ENCODE assay signal across 1 cellular context in the genomic region with DNA sequence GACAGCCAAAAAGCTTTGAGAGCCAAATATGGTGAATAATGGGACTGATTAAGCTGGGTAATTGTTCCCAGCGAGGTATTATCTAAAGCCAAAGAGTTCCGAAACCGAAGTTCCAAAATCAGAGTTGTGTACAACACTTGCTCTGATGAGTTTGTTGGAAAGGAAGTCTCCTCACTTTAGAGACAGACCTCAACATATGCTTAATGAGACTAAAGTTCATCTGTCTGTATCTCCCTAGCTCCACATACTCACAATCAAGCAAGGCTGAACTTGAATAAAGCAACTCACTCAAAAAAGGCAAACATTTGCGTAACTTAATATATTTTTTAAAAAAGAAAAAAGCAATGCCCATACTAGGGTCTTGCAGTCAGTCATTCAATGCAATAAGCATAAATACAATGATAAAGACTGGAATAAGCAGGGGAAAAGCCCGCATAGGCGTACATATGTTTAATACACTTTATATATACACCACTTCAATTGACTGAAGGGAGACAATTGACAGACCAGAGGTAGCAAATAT.
TF ChIP-seq lines count a peak whose summit lies in the region.

No MANE protein-coding gene starts in this region.

TF ChIP-seq in HepG2, 621 proteins besides CTCF, POLR2A, EP300 and RAD21 (continued from another document and continues in another):
- TF ChIP-seq NCOR1 (IDR thresholded peaks at IDR 0.05; ENCODE audit: borderline replicate concordance, low read length) (0 out of 2 replicates have a peak, but pooled peaks have one; percentile 12), LCORL (IDR thresholded peaks at IDR 0.05) (no peak), LCORL (CRISPR knock-in tag; IDR thresholded peaks at IDR 0.05) (no peak), ZSCAN30 (CRISPR knock-in tag; IDR thresholded peaks at IDR 0.05) (no peak), KMT2B (CRISPR knock-in tag; IDR thresholded peaks at IDR 0.05) (peak; percentile 30; the same call in 1 of the 2 replicates), ZNF772 (CRISPR knock-in tag; IDR thresholded peaks at IDR 0.05) (no peak), MED8 (CRISPR knock-in tag; IDR thresholded peaks at IDR 0.05; ENCODE audit: insufficient replicate concordance) (no peak), GTF3A (CRISPR knock-in tag; conservative IDR thresholded peaks at IDR 0.05) (no peak), POGZ (CRISPR knock-in tag; IDR thresholded peaks at IDR 0.05) (no peak), FOXK1 (CRISPR knock-in tag; IDR thresholded peaks at IDR 0.05; ENCODE audit: borderline replicate concordance, low read depth) (0 out of 2 replicates have a peak, but pooled peaks have one; percentile 2), KLF11 (CRISPR knock-in tag; IDR thresholded peaks at IDR 0.05) (no peak), PAWR (CRISPR knock-in tag; IDR thresholded peaks at IDR 0.05; ENCODE audit: borderline replicate concordance) (no peak), RARA (CRISPR knock-in tag; IDR thresholded peaks at IDR 0.05) (0 out of 2 replicates have a peak, but pooled peaks have one; percentile 0), SAFB2 (CRISPR knock-in tag; IDR thresholded peaks at IDR 0.05; ENCODE audit: borderline replicate concordance, low read depth) (no peak), ZNF558 (CRISPR knock-in tag; IDR thresholded peaks at IDR 0.05; ENCODE audit: borderline replicate concordance) (no peak), RBAK (CRISPR knock-in tag; IDR thresholded peaks at IDR 0.05) (no peak), TP53 (CRISPR knock-in tag; conservative IDR thresholded peaks at IDR 0.05) (no peak), CBX2 (IDR thresholded peaks at IDR 0.05; ENCODE audit: low read depth, low read length) (no peak), CBX2 (CRISPR knock-in tag; IDR thresholded peaks at IDR 0.05; ENCODE audit: low read depth) (no peak), ZNF33A (CRISPR knock-in tag; IDR thresholded peaks at IDR 0.05; ENCODE audit: borderline replicate concordance) (0 out of 2 replicates have a peak, but pooled peaks have one; percentile 24), ZNF777 (CRISPR knock-in tag; IDR thresholded peaks at IDR 0.05) (no peak), ZNF883 (CRISPR knock-in tag; IDR thresholded peaks at IDR 0.05; ENCODE audit: not compliant biosample characterization) (no peak), ZNF562 (CRISPR knock-in tag; IDR thresholded peaks at IDR 0.05; ENCODE audit: borderline replicate concordance) (no peak), DNMT1 (CRISPR knock-in tag; IDR thresholded peaks at IDR 0.05) (no peak), ZBTB42 (CRISPR knock-in tag; IDR thresholded peaks at IDR 0.05) (0 out of 2 replicates have a peak, but pooled peaks have one; percentile 2), AGO1 (IDR thresholded peaks at IDR 0.05; ENCODE audit: low read depth, low read length, poor library complexity, severe bottlenecking) (no peak), EHMT2 (IDR thresholded peaks at IDR 0.05; ENCODE audit: borderline replicate concordance, low read depth, low read length) (no peak), JARID2 (CRISPR knock-in tag; IDR thresholded peaks at IDR 0.05; ENCODE audit: insufficient replicate concordance) (no peak), HNRNPK (IDR thresholded peaks at IDR 0.05; ENCODE audit: low read depth, low read length, poor library complexity, severe bottlenecking) (no peak), IRX3 (CRISPR knock-in tag; IDR thresholded peaks at IDR 0.05; ENCODE audit: borderline replicate concordance, low read depth) (no peak), FLYWCH1 (CRISPR knock-in tag; IDR thresholded peaks at IDR 0.05) (no peak), ZNF703 (CRISPR knock-in tag; IDR thresholded peaks at IDR 0.05; ENCODE audit: borderline replicate concordance) (no peak), SMAD9 (CRISPR knock-in tag; IDR thresholded peaks at IDR 0.05) (no peak), ZNF749 (CRISPR knock-in tag; IDR thresholded peaks at IDR 0.05; ENCODE audit: borderline replicate concordance) (no peak)
- TF ChIP-seq, protein P1, sequence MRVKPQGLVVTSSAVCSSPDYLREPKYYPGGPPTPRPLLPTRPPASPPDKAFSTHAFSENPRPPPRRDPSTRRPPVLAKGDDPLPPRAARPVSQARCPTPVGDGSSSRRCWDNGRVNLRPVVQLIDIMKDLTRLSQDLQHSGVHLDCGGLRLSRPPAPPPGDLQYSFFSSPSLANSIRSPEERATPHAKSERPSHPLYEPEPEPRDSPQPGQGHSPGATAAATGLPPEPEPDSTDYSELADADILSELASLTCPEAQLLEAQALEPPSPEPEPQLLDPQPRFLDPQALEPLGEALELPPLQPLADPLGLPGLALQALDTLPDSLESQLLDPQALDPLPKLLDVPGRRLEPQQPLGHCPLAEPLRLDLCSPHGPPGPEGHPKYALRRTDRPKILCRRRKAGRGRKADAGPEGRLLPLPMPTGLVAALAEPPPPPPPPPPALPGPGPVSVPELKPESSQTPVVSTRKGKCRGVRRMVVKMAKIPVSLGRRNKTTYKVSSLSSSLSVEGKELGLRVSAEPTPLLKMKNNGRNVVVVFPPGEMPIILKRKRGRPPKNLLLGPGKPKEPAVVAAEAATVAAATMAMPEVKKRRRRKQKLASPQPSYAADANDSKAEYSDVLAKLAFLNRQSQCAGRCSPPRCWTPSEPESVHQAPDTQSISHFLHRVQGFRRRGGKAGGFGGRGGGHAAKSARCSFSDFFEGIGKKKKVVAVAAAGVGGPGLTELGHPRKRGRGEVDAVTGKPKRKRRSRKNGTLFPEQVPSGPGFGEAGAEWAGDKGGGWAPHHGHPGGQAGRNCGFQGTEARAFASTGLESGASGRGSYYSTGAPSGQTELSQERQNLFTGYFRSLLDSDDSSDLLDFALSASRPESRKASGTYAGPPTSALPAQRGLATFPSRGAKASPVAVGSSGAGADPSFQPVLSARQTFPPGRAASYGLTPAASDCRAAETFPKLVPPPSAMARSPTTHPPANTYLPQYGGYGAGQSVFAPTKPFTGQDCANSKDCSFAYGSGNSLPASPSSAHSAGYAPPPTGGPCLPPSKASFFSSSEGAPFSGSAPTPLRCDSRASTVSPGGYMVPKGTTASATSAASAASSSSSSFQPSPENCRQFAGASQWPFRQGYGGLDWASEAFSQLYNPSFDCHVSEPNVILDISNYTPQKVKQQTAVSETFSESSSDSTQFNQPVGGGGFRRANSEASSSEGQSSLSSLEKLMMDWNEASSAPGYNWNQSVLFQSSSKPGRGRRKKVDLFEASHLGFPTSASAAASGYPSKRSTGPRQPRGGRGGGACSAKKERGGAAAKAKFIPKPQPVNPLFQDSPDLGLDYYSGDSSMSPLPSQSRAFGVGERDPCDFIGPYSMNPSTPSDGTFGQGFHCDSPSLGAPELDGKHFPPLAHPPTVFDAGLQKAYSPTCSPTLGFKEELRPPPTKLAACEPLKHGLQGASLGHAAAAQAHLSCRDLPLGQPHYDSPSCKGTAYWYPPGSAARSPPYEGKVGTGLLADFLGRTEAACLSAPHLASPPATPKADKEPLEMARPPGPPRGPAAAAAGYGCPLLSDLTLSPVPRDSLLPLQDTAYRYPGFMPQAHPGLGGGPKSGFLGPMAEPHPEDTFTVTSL (CRISPR knock-in tag; IDR thresholded peaks at IDR 0.05; ENCODE audit: borderline replicate concordance), result peak; percentile 37; the same call in 1 of the 2 replicates
- TF ChIP-seq, protein P2, sequence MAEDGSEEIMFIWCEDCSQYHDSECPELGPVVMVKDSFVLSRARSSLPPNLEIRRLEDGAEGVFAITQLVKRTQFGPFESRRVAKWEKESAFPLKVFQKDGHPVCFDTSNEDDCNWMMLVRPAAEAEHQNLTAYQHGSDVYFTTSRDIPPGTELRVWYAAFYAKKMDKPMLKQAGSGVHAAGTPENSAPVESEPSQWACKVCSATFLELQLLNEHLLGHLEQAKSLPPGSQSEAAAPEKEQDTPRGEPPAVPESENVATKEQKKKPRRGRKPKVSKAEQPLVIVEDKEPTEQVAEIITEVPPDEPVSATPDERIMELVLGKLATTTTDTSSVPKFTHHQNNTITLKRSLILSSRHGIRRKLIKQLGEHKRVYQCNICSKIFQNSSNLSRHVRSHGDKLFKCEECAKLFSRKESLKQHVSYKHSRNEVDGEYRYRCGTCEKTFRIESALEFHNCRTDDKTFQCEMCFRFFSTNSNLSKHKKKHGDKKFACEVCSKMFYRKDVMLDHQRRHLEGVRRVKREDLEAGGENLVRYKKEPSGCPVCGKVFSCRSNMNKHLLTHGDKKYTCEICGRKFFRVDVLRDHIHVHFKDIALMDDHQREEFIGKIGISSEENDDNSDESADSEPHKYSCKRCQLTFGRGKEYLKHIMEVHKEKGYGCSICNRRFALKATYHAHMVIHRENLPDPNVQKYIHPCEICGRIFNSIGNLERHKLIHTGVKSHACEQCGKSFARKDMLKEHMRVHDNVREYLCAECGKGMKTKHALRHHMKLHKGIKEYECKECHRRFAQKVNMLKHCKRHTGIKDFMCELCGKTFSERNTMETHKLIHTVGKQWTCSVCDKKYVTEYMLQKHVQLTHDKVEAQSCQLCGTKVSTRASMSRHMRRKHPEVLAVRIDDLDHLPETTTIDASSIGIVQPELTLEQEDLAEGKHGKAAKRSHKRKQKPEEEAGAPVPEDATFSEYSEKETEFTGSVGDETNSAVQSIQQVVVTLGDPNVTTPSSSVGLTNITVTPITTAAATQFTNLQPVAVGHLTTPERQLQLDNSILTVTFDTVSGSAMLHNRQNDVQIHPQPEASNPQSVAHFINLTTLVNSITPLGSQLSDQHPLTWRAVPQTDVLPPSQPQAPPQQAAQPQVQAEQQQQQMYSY (CRISPR knock-in tag; IDR thresholded peaks at IDR 0.05), result no peak
- TF ChIP-seq, protein P3, sequence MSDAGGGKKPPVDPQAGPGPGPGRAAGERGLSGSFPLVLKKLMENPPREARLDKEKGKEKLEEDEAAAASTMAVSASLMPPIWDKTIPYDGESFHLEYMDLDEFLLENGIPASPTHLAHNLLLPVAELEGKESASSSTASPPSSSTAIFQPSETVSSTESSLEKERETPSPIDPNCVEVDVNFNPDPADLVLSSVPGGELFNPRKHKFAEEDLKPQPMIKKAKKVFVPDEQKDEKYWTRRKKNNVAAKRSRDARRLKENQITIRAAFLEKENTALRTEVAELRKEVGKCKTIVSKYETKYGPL (CRISPR knock-in tag; IDR thresholded peaks at IDR 0.05), result no peak
- TF ChIP-seq, protein P4, sequence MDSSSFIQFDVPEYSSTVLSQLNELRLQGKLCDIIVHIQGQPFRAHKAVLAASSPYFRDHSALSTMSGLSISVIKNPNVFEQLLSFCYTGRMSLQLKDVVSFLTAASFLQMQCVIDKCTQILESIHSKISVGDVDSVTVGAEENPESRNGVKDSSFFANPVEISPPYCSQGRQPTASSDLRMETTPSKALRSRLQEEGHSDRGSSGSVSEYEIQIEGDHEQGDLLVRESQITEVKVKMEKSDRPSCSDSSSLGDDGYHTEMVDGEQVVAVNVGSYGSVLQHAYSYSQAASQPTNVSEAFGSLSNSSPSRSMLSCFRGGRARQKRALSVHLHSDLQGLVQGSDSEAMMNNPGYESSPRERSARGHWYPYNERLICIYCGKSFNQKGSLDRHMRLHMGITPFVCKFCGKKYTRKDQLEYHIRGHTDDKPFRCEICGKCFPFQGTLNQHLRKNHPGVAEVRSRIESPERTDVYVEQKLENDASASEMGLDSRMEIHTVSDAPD (CRISPR knock-in tag; IDR thresholded peaks at IDR 0.05), result no peak
- TF ChIP-seq, protein P5, sequence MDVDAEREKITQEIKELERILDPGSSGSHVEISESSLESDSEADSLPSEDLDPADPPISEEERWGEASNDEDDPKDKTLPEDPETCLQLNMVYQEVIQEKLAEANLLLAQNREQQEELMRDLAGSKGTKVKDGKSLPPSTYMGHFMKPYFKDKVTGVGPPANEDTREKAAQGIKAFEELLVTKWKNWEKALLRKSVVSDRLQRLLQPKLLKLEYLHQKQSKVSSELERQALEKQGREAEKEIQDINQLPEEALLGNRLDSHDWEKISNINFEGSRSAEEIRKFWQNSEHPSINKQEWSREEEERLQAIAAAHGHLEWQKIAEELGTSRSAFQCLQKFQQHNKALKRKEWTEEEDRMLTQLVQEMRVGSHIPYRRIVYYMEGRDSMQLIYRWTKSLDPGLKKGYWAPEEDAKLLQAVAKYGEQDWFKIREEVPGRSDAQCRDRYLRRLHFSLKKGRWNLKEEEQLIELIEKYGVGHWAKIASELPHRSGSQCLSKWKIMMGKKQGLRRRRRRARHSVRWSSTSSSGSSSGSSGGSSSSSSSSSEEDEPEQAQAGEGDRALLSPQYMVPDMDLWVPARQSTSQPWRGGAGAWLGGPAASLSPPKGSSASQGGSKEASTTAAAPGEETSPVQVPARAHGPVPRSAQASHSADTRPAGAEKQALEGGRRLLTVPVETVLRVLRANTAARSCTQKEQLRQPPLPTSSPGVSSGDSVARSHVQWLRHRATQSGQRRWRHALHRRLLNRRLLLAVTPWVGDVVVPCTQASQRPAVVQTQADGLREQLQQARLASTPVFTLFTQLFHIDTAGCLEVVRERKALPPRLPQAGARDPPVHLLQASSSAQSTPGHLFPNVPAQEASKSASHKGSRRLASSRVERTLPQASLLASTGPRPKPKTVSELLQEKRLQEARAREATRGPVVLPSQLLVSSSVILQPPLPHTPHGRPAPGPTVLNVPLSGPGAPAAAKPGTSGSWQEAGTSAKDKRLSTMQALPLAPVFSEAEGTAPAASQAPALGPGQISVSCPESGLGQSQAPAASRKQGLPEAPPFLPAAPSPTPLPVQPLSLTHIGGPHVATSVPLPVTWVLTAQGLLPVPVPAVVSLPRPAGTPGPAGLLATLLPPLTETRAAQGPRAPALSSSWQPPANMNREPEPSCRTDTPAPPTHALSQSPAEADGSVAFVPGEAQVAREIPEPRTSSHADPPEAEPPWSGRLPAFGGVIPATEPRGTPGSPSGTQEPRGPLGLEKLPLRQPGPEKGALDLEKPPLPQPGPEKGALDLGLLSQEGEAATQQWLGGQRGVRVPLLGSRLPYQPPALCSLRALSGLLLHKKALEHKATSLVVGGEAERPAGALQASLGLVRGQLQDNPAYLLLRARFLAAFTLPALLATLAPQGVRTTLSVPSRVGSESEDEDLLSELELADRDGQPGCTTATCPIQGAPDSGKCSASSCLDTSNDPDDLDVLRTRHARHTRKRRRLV (CRISPR knock-in tag; IDR thresholded peaks at IDR 0.05), result no peak
- TF ChIP-seq, protein P6, sequence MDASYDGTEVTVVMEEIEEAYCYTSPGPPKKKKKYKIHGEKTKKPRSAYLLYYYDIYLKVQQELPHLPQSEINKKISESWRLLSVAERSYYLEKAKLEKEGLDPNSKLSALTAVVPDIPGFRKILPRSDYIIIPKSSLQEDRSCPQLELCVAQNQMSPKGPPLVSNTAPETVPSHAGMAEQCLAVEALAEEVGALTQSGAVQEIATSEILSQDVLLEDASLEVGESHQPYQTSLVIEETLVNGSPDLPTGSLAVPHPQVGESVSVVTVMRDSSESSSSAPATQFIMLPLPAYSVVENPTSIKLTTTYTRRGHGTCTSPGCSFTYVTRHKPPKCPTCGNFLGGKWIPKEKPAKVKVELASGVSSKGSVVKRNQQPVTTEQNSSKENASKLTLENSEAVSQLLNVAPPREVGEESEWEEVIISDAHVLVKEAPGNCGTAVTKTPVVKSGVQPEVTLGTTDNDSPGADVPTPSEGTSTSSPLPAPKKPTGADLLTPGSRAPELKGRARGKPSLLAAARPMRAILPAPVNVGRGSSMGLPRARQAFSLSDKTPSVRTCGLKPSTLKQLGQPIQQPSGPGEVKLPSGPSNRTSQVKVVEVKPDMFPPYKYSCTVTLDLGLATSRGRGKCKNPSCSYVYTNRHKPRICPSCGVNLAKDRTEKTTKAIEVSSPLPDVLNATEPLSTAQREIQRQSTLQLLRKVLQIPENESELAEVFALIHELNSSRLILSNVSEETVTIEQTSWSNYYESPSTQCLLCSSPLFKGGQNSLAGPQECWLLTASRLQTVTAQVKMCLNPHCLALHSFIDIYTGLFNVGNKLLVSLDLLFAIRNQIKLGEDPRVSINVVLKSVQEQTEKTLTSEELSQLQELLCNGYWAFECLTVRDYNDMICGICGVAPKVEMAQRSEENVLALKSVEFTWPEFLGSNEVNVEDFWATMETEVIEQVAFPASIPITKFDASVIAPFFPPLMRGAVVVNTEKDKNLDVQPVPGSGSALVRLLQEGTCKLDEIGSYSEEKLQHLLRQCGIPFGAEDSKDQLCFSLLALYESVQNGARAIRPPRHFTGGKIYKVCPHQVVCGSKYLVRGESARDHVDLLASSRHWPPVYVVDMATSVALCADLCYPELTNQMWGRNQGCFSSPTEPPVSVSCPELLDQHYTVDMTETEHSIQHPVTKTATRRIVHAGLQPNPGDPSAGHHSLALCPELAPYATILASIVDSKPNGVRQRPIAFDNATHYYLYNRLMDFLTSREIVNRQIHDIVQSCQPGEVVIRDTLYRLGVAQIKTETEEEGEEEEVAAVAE (CRISPR knock-in tag; IDR thresholded peaks at IDR 0.05; ENCODE audit: borderline replicate concordance), result no peak
